ENCODE assay signal across 11 cellular contexts in genomic region chr11:27722945-27723344, GRCh38. TPM values are rescaled to one million over a fixed set of nuclear protein-coding genes. Genes with fewer than 3 reads are reported as not detected.
A peak's percentile ranks its signal among the peaks of the same experiment; 100 is the strongest.
DNase-seq lines count a peak whose midpoint lies in the region; ATAC-seq and TF ChIP-seq lines count a peak whose summit lies in the region.
"Had no signal": no experiment of that assay in that cellular context is flagged by ENCODE, and none has a peak within 500 bp of the region (broad histone marks: within the 10 kb centered on the region; RNA-seq: fewer than 3 reads in every experiment).

No MANE protein-coding gene starts in this region.

- H3K27me3 Mint-ChIP-seq in mesothelial cell of epicardium (ENCODE audit: low read depth), result peaks cover 93% of the 10 kb centered on the region

- POLR2A ChIA-PET in HEK293 (lab: Yijun Ruan, JAX), result no interaction called here

- no peak overlapping the region for H3K27ac Mint-ChIP-seq in mesothelial cell of epicardium
- H3K27ac Mint-ChIP-seq: activated T-helper 2 cell treated with anti-CD3 and anti-CD28 coated beads, Interferon-gamma antibody, Interleukin-2, Interleukin-4, amounts not matched to agents 10 μg/mL and 5 μg/mL and 100 μg/mL, durations not matched to agents 14 hours and 24 hours and 36 hours; T-helper 1 cell treated with Interleukin-12 subunit alpha and Interleukin-12 subunit beta and Interleukin-4 antibody, amounts not matched to agents 30 μg/mL and 1 μg/mL, for 36 hours had no signal

- TF ChIP-seq POLR2A in uterus (IDR thresholded peaks at IDR 0.05), result no peak

- H3K9me3 Mint-ChIP-seq in mesothelial cell of epicardium, result no peaks in the 10 kb centered on the region

- peaks cover 0 to 38% of the 10 kb centered on the region in 2 donors for H3K27me3 ChIP-seq in uterus

- intact Hi-C loops in uterus (cut with DNase I; ENCODE audit: low total_unique reads), result no loop called here

- H3K4me1 ChIP-seq in HEK293 (ENCODE audit: control insufficient read depth, insufficient read depth, low read length), result peaks cover 3% of the 10 kb centered on the region; the same call in 1 of the 2 replicates
- peaks cover 0 to 8% of the 10 kb centered on the region in 2 donors for H3K4me1 ChIP-seq in uterus

- H3K9me3 ChIP-seq in HEK293 (ENCODE audit: control insufficient read depth, insufficient read depth, low read depth, low read length) (no peaks in the 10 kb centered on the region), uterus (no peaks in the 10 kb centered on the region)

- DNase-seq in AG20443 (ENCODE audit: low spot score) (peak; percentile 52), cerebellum (ENCODE audit: low spot score) (peak; percentile 58), mesothelial cell of epicardium (ENCODE audit: low spot score in 2 of 2, unreplicated experiment in 2 of 2) (no peak), NCI-H2171 treated with DMSO at 0.1 percent for 48 hours (lab: John Stamatoyannopoulos, UW) (no peak), uterus (no peak), pons (ENCODE audit: low spot score) (no peak)
- DNase-seq: NCI-H226 had no signal

- H3K4me3 ChIP-seq in HEK293 (ENCODE audit: low read depth, low read length), result peak overlapping the region; percentile 27
- H3K4me3 ChIP-seq in uterus, result no peak overlapping the region

- ATAC-seq in GM21529 (IDR thresholded peaks at IDR 0.05; ENCODE audit: unreplicated experiment), result no peak

- CTCF ChIA-PET in HEK293 (lab: Yijun Ruan, JAX), result interaction anchor here (0.5 to 1.0 kb wide), 2 partner anchors 351 to 398 kb away, joined by 3 read pairs; no protein-coding TSS in a partner anchor

- no peak overlapping the region for H3K27ac ChIP-seq in HEK293 (ENCODE audit: extremely low read depth, low read depth, low read length)
- H3K27ac ChIP-seq in uterus, result no peak overlapping the region

- peaks cover 25% of the 10 kb centered on the region for H3K4me1 Mint-ChIP-seq in mesothelial cell of epicardium

- peak overlapping the region; percentile 78 for H3K4me3 Mint-ChIP-seq in mesothelial cell of epicardium

- H3K36me3 Mint-ChIP-seq in mesothelial cell of epicardium, result no peaks in the 10 kb centered on the region

- TF ChIP-seq CTCF in HEK293 (tag by site-specific recombination; IDR thresholded peaks at IDR 0.05), result peak; percentile 29; the same call in 1 of the 2 replicates
- TF ChIP-seq CTCF in mesothelial cell of epicardium (IDR thresholded peaks at IDR 0.05; ENCODE audit: unreplicated experiment), result no peak
- no peak for TF ChIP-seq CTCF in uterus (IDR thresholded peaks at IDR 0.05)

- H3K36me3 ChIP-seq in HEK293 (ENCODE audit: control insufficient read depth in 2 of 2, insufficient read depth in 1 of 2, low read length in 2 of 2) (no peaks in the 10 kb centered on the region), uterus (no peaks in the 10 kb centered on the region)

TF ChIP-seq in HEK293, 187 proteins besides CTCF, POLR2A, EP300 and RAD21:
- TF ChIP-seq ZNF274 (IDR thresholded peaks at IDR 0.05; ENCODE audit: low read length) (no peak), ZNF274 (tag by site-specific recombination; IDR thresholded peaks at IDR 0.05; ENCODE audit: borderline replicate concordance) (no peak), AEBP2 (tag by site-specific recombination; IDR thresholded peaks at IDR 0.05; ENCODE audit: borderline replicate concordance) (no peak), KLF16 (tag by site-specific recombination; IDR thresholded peaks at IDR 0.05) (no peak), ZNF585B (tag by site-specific recombination; IDR thresholded peaks at IDR 0.05) (peak; percentile 65), ZNF398 (tag by site-specific recombination; IDR thresholded peaks at IDR 0.05) (no peak), ZNF571 (tag by site-specific recombination; IDR thresholded peaks at IDR 0.05) (no peak), ZBTB49 (tag by site-specific recombination; IDR thresholded peaks at IDR 0.05; ENCODE audit: low read depth) (no peak)

RNA-seq across cellular contexts. Expression of gene BDNF, which starts 22.7 kb away (rescaled TPM):
- total RNA-seq in cerebellum (1.5 TPM), mesothelial cell of epicardium (7.1 to 8.5 TPM (median 7.9 TPM) in 3 replicates), uterus (under 1 TPM in 1 of 4 donors, not detected in 3; 0.83 TPM)
- total RNA-seq: activated T-helper 2 cell treated with anti-CD3 and anti-CD28 coated beads, Interferon-gamma antibody, Interleukin-2, Interleukin-4, amounts not matched to agents 10 μg/mL and 5 μg/mL and 100 μg/mL, durations not matched to agents 14 hours and 24 hours and 36 hours had no signal

Comparison
In these comparisons a context has a peak if more than half of its experiments do, and no peak if none do; other contexts are left out.
1. DNase-seq: peak in AG20443 (single experiment) and cerebellum (single experiment); none in mesothelial cell of epicardium (0 of 2), NCI-H2171 treated with DMSO at 0.1 percent for 48 hours (single experiment), uterus (0 of 2) and pons (single experiment).